In genomic region chr1:187046293-187046692, GRCh38 we compare ENCODE assay signal across 24 cellular contexts.
"Had no signal": no experiment of that assay in that cellular context is flagged by ENCODE, and none has a peak within 500 bp of the region (broad histone marks: within the 10 kb centered on the region; RNA-seq: fewer than 3 reads in every experiment).

No MANE protein-coding gene starts in this region.

- ATAC-seq: left lung; naive thymus-derived CD4-positive, alpha-beta T cell; right lobe of liver had no signal

- H3K27ac ChIP-seq: coronary artery, esophagus squamous epithelium, left lung, neural progenitor cell, parathyroid adenoma, right lobe of liver, stomach, thyroid gland, vagina had no signal

- H3K9ac ChIP-seq: neural progenitor cell, parathyroid adenoma had no signal

- DNase-seq: dermis blood vessel endothelial cell; effector memory CD4-positive, alpha-beta T cell; erythroblast; esophagus squamous epithelium; hypothalamus; left lung; mesenchymal stem cell; midbrain; naive thymus-derived CD4-positive, alpha-beta T cell; right lobe of liver; small intestine; stimulated activated CD4-positive, alpha-beta T cell treated with anti-CD3 and anti-CD28 coated beads, Interleukin-15, amount 100 ng/mL, for 24 hours; stimulated activated CD4-positive, alpha-beta T cell treated with anti-CD3 and anti-CD28 coated beads, Interleukin-4, amount 100 ng/mL, for 1 hour; stimulated activated CD8-positive, alpha-beta memory T cell treated with anti-CD3 and anti-CD28 coated beads, Interleukin-4, amount 100 ng/mL, for 48 hours; stimulated activated naive CD4-positive, alpha-beta T cell; stomach; thyroid gland; trophoblast cell had no signal

- H3K4me1 ChIP-seq: esophagus squamous epithelium, left lung, parathyroid adenoma, right lobe of liver, stomach, thyroid gland, vagina had no signal

- H3K27ac Mint-ChIP-seq: naive thymus-derived CD4-positive, alpha-beta T cell; nephron; neural progenitor cell; progenitor cell of endocrine pancreas had no signal

- H3K27me3 ChIP-seq: esophagus squamous epithelium, left lung, neural progenitor cell, right lobe of liver, stomach, thyroid gland, vagina had no signal

- H3K79me2 ChIP-seq: parathyroid adenoma had no signal

- H3K4me3 ChIP-seq: coronary artery, esophagus squamous epithelium, left lung, neural progenitor cell, right lobe of liver, stomach, thyroid gland, vagina had no signal

- H3K4me1 Mint-ChIP-seq: nephron had no signal

- H3K27me3 Mint-ChIP-seq: progenitor cell of endocrine pancreas had no signal

- H3K36me3 Mint-ChIP-seq: naive thymus-derived CD4-positive, alpha-beta T cell; neural progenitor cell had no signal

- H3K9me3 Mint-ChIP-seq: naive thymus-derived CD4-positive, alpha-beta T cell; nephron; neural progenitor cell had no signal

- H2AFZ ChIP-seq: neural progenitor cell, parathyroid adenoma had no signal

- H3K4me3 Mint-ChIP-seq: naive thymus-derived CD4-positive, alpha-beta T cell; nephron; neural progenitor cell had no signal

- H3K36me3 ChIP-seq: esophagus squamous epithelium, left lung, neural progenitor cell, right lobe of liver, stomach, thyroid gland, vagina had no signal

- H3K9me3 ChIP-seq: esophagus squamous epithelium, right lobe of liver, stomach, thyroid gland, vagina had no signal
